13 cellular contexts compared by ENCODE assay signal in the genomic region with DNA sequence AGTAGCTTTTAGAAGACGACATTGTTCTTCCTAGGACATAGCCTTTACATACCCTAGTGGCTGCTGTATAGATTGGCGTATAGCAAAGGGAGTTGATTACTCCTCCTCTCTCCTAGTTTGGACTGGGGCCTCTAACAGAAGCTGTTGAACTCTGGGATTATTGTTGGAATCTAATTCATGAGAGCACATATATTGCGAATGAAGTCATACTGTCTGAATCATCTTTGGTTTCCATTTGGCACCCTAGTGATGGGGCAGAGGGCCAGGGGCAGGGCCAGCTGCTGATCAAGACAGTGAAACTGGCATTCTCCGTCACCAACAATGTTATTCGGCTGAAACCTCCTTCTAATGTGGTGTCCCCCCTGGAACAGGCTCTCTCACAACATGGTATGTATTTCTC. TPM values are rescaled to one million over a fixed set of nuclear protein-coding genes. Genes with fewer than 3 reads are reported as not detected.
DNase-seq lines count a peak whose midpoint lies in the region; ATAC-seq, FAIRE-seq and TF ChIP-seq lines count a peak whose summit lies in the region.
"Had no signal": no experiment of that assay in that cellular context is flagged by ENCODE, and none has a peak within 500 bp of the region (broad histone marks: within the 10 kb centered on the region; RNA-seq: fewer than 3 reads in every experiment).

No MANE protein-coding gene starts in this region.

- H3K9ac ChIP-seq in HCT116 (ENCODE audit: low read length) (no peak overlapping the region), astrocyte (ENCODE audit: low read length) (peak overlapping the region; percentile 62)

- intact Hi-C loops in HCT116 (cut with micrococcal nuclease) = no loop called here
- intact Hi-C loops in head of caudate nucleus (cut with DNase I) = no loop called here

- no peak for ATAC-seq in HCT116
- no peak for ATAC-seq in GM18502 (IDR thresholded peaks at IDR 0.05; ENCODE audit: poor library complexity, unreplicated experiment)

- POLR2A ChIA-PET in HCT116 (lab: Charles Lee) = no interaction called here

- no peaks in the 10 kb centered on the region for H3K27me3 Mint-ChIP-seq in astrocyte (ENCODE audit: low read depth, unreplicated experiment)

- H3K79me2 ChIP-seq in HCT116 (ENCODE audit: insufficient read depth, low read length) = peaks cover 4% of the 10 kb centered on the region; the same call in 1 of the 2 replicates
- H3K79me2 ChIP-seq in astrocyte (ENCODE audit: insufficient read depth, low read length) = no peaks in the 10 kb centered on the region

- TF ChIP-seq CTCF in HCT116 (IDR thresholded peaks at IDR 0.05 in 2 of 3, conservative IDR thresholded peaks at IDR 0.05 in 1 of 3; ENCODE audit: borderline replicate concordance in 1 of 3, insufficient read depth in 1 of 3, low read depth in 2 of 3, low read length in 2 of 3) (no peak), astrocyte (IDR thresholded peaks at IDR 0.05; ENCODE audit: insufficient read depth, low read depth, low read length) (peak; percentile 12)

- H2AFZ ChIP-seq in HCT116 (ENCODE audit: low read depth, low read length, poor library complexity, severe bottlenecking) (no peak overlapping the region), astrocyte (ENCODE audit: low read depth, low read length) (no peak overlapping the region)

- no peak for TF ChIP-seq POLR2A in HCT116 (IDR thresholded peaks at IDR 0.05; ENCODE audit: borderline replicate concordance, extremely low read depth, insufficient read depth, insufficient read length)

- RAD21 ChIA-PET in HCT116 (lab: Charles Lee; ENCODE audit: low non-redundant PET in 1 of 2, low total read pairs in 2 of 2, uncharacterized antibody in 2 of 2, unreplicated experiment in 2 of 2) = no interaction called here

- H3K27ac Mint-ChIP-seq in astrocyte (ENCODE audit: unreplicated experiment) = peak overlapping the region; percentile 67

- H3K27me3 ChIP-seq in HCT116 (ENCODE audit: insufficient read depth, low read length) (no peaks in the 10 kb centered on the region), astrocyte (ENCODE audit: insufficient read depth, low read length) (no peaks in the 10 kb centered on the region)
- H3K27me3 ChIP-seq: spleen had no signal

- H3K4me3 Mint-ChIP-seq in astrocyte (ENCODE audit: unreplicated experiment) = no peak overlapping the region

- peaks cover 57 to 61% of the 10 kb centered on the region in 2 experiments for H3K36me3 ChIP-seq in HCT116 (ENCODE audit: control insufficient read depth in 1 of 2, insufficient read depth in 2 of 2, low read length in 2 of 2)
- H3K36me3 ChIP-seq in astrocyte (ENCODE audit: insufficient read depth, low read length) = peaks cover 53% of the 10 kb centered on the region

- H3K4me1 ChIP-seq in HCT116 (ENCODE audit: control insufficient read depth in 1 of 2, insufficient read depth in 2 of 2, low read length in 2 of 2) (no peaks in the 10 kb centered on the region), astrocyte (ENCODE audit: insufficient read depth, low read length) (peaks cover 13% of the 10 kb centered on the region)
- H3K4me1 ChIP-seq: spleen had no signal

- no peaks in the 10 kb centered on the region for H3K9me3 Mint-ChIP-seq in astrocyte (ENCODE audit: unreplicated experiment)

- H3K9me3 ChIP-seq in HCT116 (ENCODE audit: control insufficient read depth in 1 of 2, insufficient read depth in 1 of 2, low read depth in 1 of 2, low read length in 2 of 2) = no peaks in the 10 kb centered on the region
- no peaks in the 10 kb centered on the region for H3K9me3 ChIP-seq in astrocyte (ENCODE audit: insufficient read depth, low read depth, low read length)
- H3K9me3 ChIP-seq: spleen had no signal

- BruUV-seq in HCT116 (replicated peaks; lab: Mats Ljungman, UMichigan) = TSS peak; percentile 8

- TF ChIP-seq RAD21 in HCT116 (IDR thresholded peaks at IDR 0.05; ENCODE audit: low read depth) = no peak

- peaks cover 14% of the 10 kb centered on the region for H3K36me3 Mint-ChIP-seq in astrocyte (ENCODE audit: low read depth, unreplicated experiment)

- H4K20me1 ChIP-seq in HCT116 (ENCODE audit: insufficient read depth) (no peaks in the 10 kb centered on the region), astrocyte (ENCODE audit: insufficient read depth, low read length) (no peaks in the 10 kb centered on the region)

- no peak overlapping the region for H3K4me2 ChIP-seq in HCT116 (ENCODE audit: low read length)
- H3K4me2 ChIP-seq in astrocyte (ENCODE audit: low read length) = peak overlapping the region; percentile 54

- peak; percentile 82 for FAIRE-seq in astrocyte (lab: Jason Lieb, UNC)

- CTCF ChIA-PET in HCT116 (lab: Charles Lee) = no interaction called here

- no peak for DNase-seq in HCT116 (ENCODE audit: low read depth, low spot score)
- DNase-seq in astrocyte (ENCODE audit: low read depth) = peak; percentile 83
- peak in 28 of 42 donors; percentile 28 to 85 (median 60) for DNase-seq in head of caudate nucleus
- DNase-seq in substantia nigra (lab: John Stamatoyannopoulos, UW) = peak in 6 of 49 donors; percentile 6 to 34 (median 12)
- DNase-seq in NCI-H526 treated with DMSO at 0.1 percent for 48 hours (lab: John Stamatoyannopoulos, UW) = no peak
- no peak for DNase-seq in COLO829 (ENCODE audit: low spot score)
- DNase-seq in activated CD8-positive, alpha-beta memory T cell treated with anti-CD3 and anti-CD28 coated beads, Interleukin-2, amount 50 U/mL, for 4 hours = no peak
- DNase-seq: activated CD4-positive, CD25-positive, alpha-beta regulatory T cell treated with anti-CD3 and anti-CD28 coated beads, Interleukin-2, amount 50 U/mL, for 72 hours; activated gamma-delta T cell treated with Interleukin-2 at 50 U/mL for 16 hours; Right ventricle myocardium superior; spleen had no signal

- H3K9me2 ChIP-seq in HCT116 (ENCODE audit: insufficient read depth) = no peaks in the 10 kb centered on the region

- H3K4me1 Mint-ChIP-seq in astrocyte (ENCODE audit: low read depth, unreplicated experiment) = peaks cover 8% of the 10 kb centered on the region

- H3K4me3 ChIP-seq in HCT116 (replicated peaks in 1 of 2; ENCODE audit: low read depth in 1 of 2, low read length in 2 of 2) (no peak overlapping the region), astrocyte (ENCODE audit: insufficient read depth, low read depth, low read length) (no peak overlapping the region)
- H3K4me3 ChIP-seq: lung, spleen had no signal

- H3K27ac ChIP-seq in HCT116 (ENCODE audit: low read depth, low read length) (no peak overlapping the region), astrocyte (ENCODE audit: low read depth, low read length) (peak overlapping the region; percentile 73), substantia nigra (ENCODE audit: low read depth, low read length, poor library complexity, severe bottlenecking) (peak overlapping the region; percentile 8)
- H3K27ac ChIP-seq: spleen had no signal

TF ChIP-seq in HCT116, 20 proteins besides CTCF, POLR2A, EP300 and RAD21 (continues in another document):
- TF ChIP-seq, protein P1, sequence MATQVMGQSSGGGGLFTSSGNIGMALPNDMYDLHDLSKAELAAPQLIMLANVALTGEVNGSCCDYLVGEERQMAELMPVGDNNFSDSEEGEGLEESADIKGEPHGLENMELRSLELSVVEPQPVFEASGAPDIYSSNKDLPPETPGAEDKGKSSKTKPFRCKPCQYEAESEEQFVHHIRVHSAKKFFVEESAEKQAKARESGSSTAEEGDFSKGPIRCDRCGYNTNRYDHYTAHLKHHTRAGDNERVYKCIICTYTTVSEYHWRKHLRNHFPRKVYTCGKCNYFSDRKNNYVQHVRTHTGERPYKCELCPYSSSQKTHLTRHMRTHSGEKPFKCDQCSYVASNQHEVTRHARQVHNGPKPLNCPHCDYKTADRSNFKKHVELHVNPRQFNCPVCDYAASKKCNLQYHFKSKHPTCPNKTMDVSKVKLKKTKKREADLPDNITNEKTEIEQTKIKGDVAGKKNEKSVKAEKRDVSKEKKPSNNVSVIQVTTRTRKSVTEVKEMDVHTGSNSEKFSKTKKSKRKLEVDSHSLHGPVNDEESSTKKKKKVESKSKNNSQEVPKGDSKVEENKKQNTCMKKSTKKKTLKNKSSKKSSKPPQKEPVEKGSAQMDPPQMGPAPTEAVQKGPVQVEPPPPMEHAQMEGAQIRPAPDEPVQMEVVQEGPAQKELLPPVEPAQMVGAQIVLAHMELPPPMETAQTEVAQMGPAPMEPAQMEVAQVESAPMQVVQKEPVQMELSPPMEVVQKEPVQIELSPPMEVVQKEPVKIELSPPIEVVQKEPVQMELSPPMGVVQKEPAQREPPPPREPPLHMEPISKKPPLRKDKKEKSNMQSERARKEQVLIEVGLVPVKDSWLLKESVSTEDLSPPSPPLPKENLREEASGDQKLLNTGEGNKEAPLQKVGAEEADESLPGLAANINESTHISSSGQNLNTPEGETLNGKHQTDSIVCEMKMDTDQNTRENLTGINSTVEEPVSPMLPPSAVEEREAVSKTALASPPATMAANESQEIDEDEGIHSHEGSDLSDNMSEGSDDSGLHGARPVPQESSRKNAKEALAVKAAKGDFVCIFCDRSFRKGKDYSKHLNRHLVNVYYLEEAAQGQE (IDR thresholded peaks at IDR 0.05; ENCODE audit: low read depth) = no peak
- TF ChIP-seq SRF (IDR thresholded peaks at IDR 0.05; ENCODE audit: low read depth) (no peak), EZH2 (IDR thresholded peaks at IDR 0.05) (no peak), FOSL1 (IDR thresholded peaks at IDR 0.05; ENCODE audit: low read depth) (no peak), SIN3A (IDR thresholded peaks at IDR 0.05; ENCODE audit: low read depth) (no peak), SP1 (IDR thresholded peaks at IDR 0.05; ENCODE audit: low read depth) (no peak)

RNA-seq across cellular contexts. Expression of a gene that starts 40.3 kb away (rescaled TPM):
- total RNA-seq in HCT116 (2021; ENCODE audit: unreplicated experiment) = 115 TPM
- polyA plus RNA-seq in HCT116 (2012) = 85.8 and 86.7 TPM in 2 replicates
- 40.4 and 45.6 TPM in 2 replicates for total RNA-seq in astrocyte

RNA-seq across cellular contexts. Expression of a gene that starts 40.3 kb away (rescaled TPM):
- 87.9 TPM for total RNA-seq in HCT116 (2021; ENCODE audit: unreplicated experiment)
- 88.5 and 89.0 TPM in 2 replicates for polyA plus RNA-seq in HCT116 (2012)
- total RNA-seq in astrocyte = 35.0 and 38.0 TPM in 2 replicates

RNA-seq across cellular contexts. Expression of a gene that starts 40.4 kb away (rescaled TPM):
- total RNA-seq in HCT116 (2021; ENCODE audit: unreplicated experiment) (12.0 TPM), astrocyte (19.8 and 22.1 TPM in 2 replicates)
- polyA plus RNA-seq in HCT116 (2012) = 8.1 and 8.3 TPM in 2 replicates

RNA-seq across cellular contexts. Expression of a gene that starts 48.6 kb away (rescaled TPM):
- total RNA-seq in HCT116 (2021; ENCODE audit: unreplicated experiment) = 23.7 TPM
- 14.5 and 15.4 TPM in 2 replicates for polyA plus RNA-seq in HCT116 (2012)
- 23.1 and 23.8 TPM in 2 replicates for total RNA-seq in astrocyte

Comparison
In these comparisons a context has a peak if more than half of its experiments do, and no peak if none do; other contexts are left out.
1. DNase-seq: peak in astrocyte (single experiment) and head of caudate nucleus (28 of 42); none in HCT116 (single experiment), NCI-H526 treated with DMSO at 0.1 percent for 48 hours (single experiment), COLO829 (single experiment) and activated CD8-positive, alpha-beta memory T cell treated with anti-CD3 and anti-CD28 coated beads, Interleukin-2, amount 50 U/mL, for 4 hours (single experiment).